9 cellular contexts compared by ENCODE assay signal in genomic region chr16:30762991-30763725, GRCh38. TPM values are rescaled to one million over a fixed set of nuclear protein-coding genes. Genes with fewer than 3 reads are reported as not detected.
DNase-seq lines count a peak whose midpoint lies in the region; ATAC-seq and TF ChIP-seq lines count a peak whose summit lies in the region.
"Had no signal": no experiment of that assay in that cellular context is flagged by ENCODE, and none has a peak within 500 bp of the region (broad histone marks: within the 10 kb centered on the region; RNA-seq: fewer than 3 reads in every experiment).

No MANE protein-coding gene starts in this region.

- no peaks in the 10 kb centered on the region for H3K9me3 ChIP-seq in suprapubic skin

- no peak for DNase-seq in activated CD4-positive, alpha-beta T cell treated with anti-CD3 and anti-CD28 coated beads, Interleukin-2, amount 10 ng/mL, durations not matched to agents 7 days and 5 days
- no peak for DNase-seq in activated CD4-positive, alpha-beta T cell treated with anti-CD3 and anti-CD28 coated beads for 48 hours
- no peak for DNase-seq in activated naive CD8-positive, alpha-beta T cell treated with anti-CD3 and anti-CD28 coated beads, Interleukin-2, amount 50 U/mL, for 24 hours
- DNase-seq in left kidney (ENCODE audit: low read depth, low spot score) (peak; percentile 9), suprapubic skin (ENCODE audit: low spot score in 2 of 2) (no peak), HPDE6-E6E7 (ENCODE audit: extremely low spot score) (no peak), SW 1271 (lab: John Stamatoyannopoulos, UW) (no peak), nucleus accumbens (lab: John Stamatoyannopoulos, UW) (no peak)
- DNase-seq: stimulated activated CD4-positive, alpha-beta T cell treated with anti-CD3 and anti-CD28 coated beads, Interleukin-1b, Interleukin-23, amount 100 ng/mL, for 48 hours had no signal

- no peak for TF ChIP-seq POLR2A in suprapubic skin (IDR thresholded peaks at IDR 0.05)

- H3K36me3 Mint-ChIP-seq in activated CD4-positive, alpha-beta T cell treated with anti-CD3 and anti-CD28 coated beads, Interleukin-2, amount 10 ng/mL, durations not matched to agents 7 days and 5 days (ENCODE audit: low read depth): peaks cover 34% of the 10 kb centered on the region
- H3K36me3 Mint-ChIP-seq in activated naive CD8-positive, alpha-beta T cell treated with anti-CD3 and anti-CD28 coated beads, Interleukin-2, amount 50 U/mL, for 24 hours (ENCODE audit: low read depth): peaks cover 36% of the 10 kb centered on the region

- ATAC-seq in activated naive CD8-positive, alpha-beta T cell treated with anti-CD3 and anti-CD28 coated beads, Interleukin-2, amount 50 U/mL, for 24 hours: no peak

- no peaks in the 10 kb centered on the region for H3K27me3 ChIP-seq in suprapubic skin

- peaks cover 32% of the 10 kb centered on the region for H3K4me1 Mint-ChIP-seq in activated CD4-positive, alpha-beta T cell treated with anti-CD3 and anti-CD28 coated beads, Interleukin-2, amount 10 ng/mL, durations not matched to agents 7 days and 5 days
- H3K4me1 Mint-ChIP-seq in activated naive CD8-positive, alpha-beta T cell treated with anti-CD3 and anti-CD28 coated beads, Interleukin-2, amount 50 U/mL, for 24 hours: peaks cover 31% of the 10 kb centered on the region

- 55% methylated on average over 15 of the region's 15 CpGs for WGBS in suprapubic skin

- TF ChIP-seq EP300 in suprapubic skin (IDR thresholded peaks at IDR 0.05): no peak

- no peak overlapping the region for H3K27ac ChIP-seq in suprapubic skin

- H3K27ac Mint-ChIP-seq in activated CD4-positive, alpha-beta T cell treated with anti-CD3 and anti-CD28 coated beads, Interleukin-2, amount 10 ng/mL, durations not matched to agents 7 days and 5 days: peak overlapping the region; percentile 93
- H3K27ac Mint-ChIP-seq in activated naive CD8-positive, alpha-beta T cell treated with anti-CD3 and anti-CD28 coated beads, Interleukin-2, amount 50 U/mL, for 24 hours: peak overlapping the region; percentile 86

- H3K9me3 Mint-ChIP-seq in activated CD4-positive, alpha-beta T cell treated with anti-CD3 and anti-CD28 coated beads, Interleukin-2, amount 10 ng/mL, durations not matched to agents 7 days and 5 days: no peaks in the 10 kb centered on the region
- no peaks in the 10 kb centered on the region for H3K9me3 Mint-ChIP-seq in activated naive CD8-positive, alpha-beta T cell treated with anti-CD3 and anti-CD28 coated beads, Interleukin-2, amount 50 U/mL, for 24 hours

- TF ChIP-seq CTCF in suprapubic skin (IDR thresholded peaks at IDR 0.05): no peak

- POLR2A ChIA-PET in activated CD4-positive, alpha-beta T cell treated with anti-CD3 and anti-CD28 coated beads, Interleukin-2, amount 10 ng/mL, durations not matched to agents 7 days and 5 days (lab: Charles Lee): no interaction called here

- H3K36me3 ChIP-seq in suprapubic skin: peaks cover 47% of the 10 kb centered on the region

- H3K4me1 ChIP-seq in suprapubic skin: peaks cover 29% of the 10 kb centered on the region

- H3K4me3 ChIP-seq in suprapubic skin: peak overlapping the region; percentile 87

- CTCF ChIA-PET in activated CD4-positive, alpha-beta T cell treated with anti-CD3 and anti-CD28 coated beads, Interleukin-2, amount 10 ng/mL, durations not matched to agents 7 days and 5 days (lab: Charles Lee): interaction anchor here (0.7 to 1.4 kb wide), 3 partner anchors 14 to 38 kb away, joined by 3 read pairs; partner anchors contain the start of gene PHKG2

- peak overlapping the region; percentile 98 for H3K4me3 Mint-ChIP-seq in activated CD4-positive, alpha-beta T cell treated with anti-CD3 and anti-CD28 coated beads, Interleukin-2, amount 10 ng/mL, durations not matched to agents 7 days and 5 days
- peak overlapping the region; percentile 91 for H3K4me3 Mint-ChIP-seq in activated naive CD8-positive, alpha-beta T cell treated with anti-CD3 and anti-CD28 coated beads, Interleukin-2, amount 50 U/mL, for 24 hours

- no peaks in the 10 kb centered on the region for H3K27me3 Mint-ChIP-seq in activated CD4-positive, alpha-beta T cell treated with anti-CD3 and anti-CD28 coated beads, Interleukin-2, amount 10 ng/mL, durations not matched to agents 7 days and 5 days
- H3K27me3 Mint-ChIP-seq in activated naive CD8-positive, alpha-beta T cell treated with anti-CD3 and anti-CD28 coated beads, Interleukin-2, amount 50 U/mL, for 24 hours: no peaks in the 10 kb centered on the region

RNA-seq across cellular contexts. Expression of gene RNF40, which starts 1.0 kb away (rescaled TPM):
- 100 to 1,000 TPM in 1 of 2 experiments, 10 to 100 TPM in 1; 81.9 to 101 TPM for total RNA-seq in activated CD4-positive, alpha-beta T cell treated with anti-CD3 and anti-CD28 coated beads, Interleukin-2, amount 10 ng/mL, durations not matched to agents 7 days and 5 days
- total RNA-seq in suprapubic skin: 10 to 100 TPM; 65.6 to 89.7 (median 76.5) TPM

RNA-seq across cellular contexts. Expression of gene CFAP119, which starts 1.3 kb away (rescaled TPM):
- 1 to 10 TPM; 2.2 to 3.0 TPM for total RNA-seq in activated CD4-positive, alpha-beta T cell treated with anti-CD3 and anti-CD28 coated beads, Interleukin-2, amount 10 ng/mL, durations not matched to agents 7 days and 5 days
- 1 to 10 TPM; 3.8 to 6.7 (median 5.0) TPM for total RNA-seq in suprapubic skin

RNA-seq across cellular contexts. Expression of gene PHKG2, which starts 14.9 kb away (rescaled TPM):
- 10 to 100 TPM; 41.1 to 43.4 TPM for total RNA-seq in activated CD4-positive, alpha-beta T cell treated with anti-CD3 and anti-CD28 coated beads, Interleukin-2, amount 10 ng/mL, durations not matched to agents 7 days and 5 days
- 10 to 100 TPM; 24.8 to 54.9 (median 36.1) TPM for total RNA-seq in suprapubic skin

RNA-seq across cellular contexts. Expression of gene ZNF629, which starts 23.8 kb away (rescaled TPM):
- total RNA-seq in activated CD4-positive, alpha-beta T cell treated with anti-CD3 and anti-CD28 coated beads, Interleukin-2, amount 10 ng/mL, durations not matched to agents 7 days and 5 days: 1 to 10 TPM; 1.4 TPM
- total RNA-seq in suprapubic skin: 10 to 100 TPM; 11.5 to 22.9 (median 16.1) TPM
